8 cellular contexts compared by ENCODE assay signal in the genomic region with DNA sequence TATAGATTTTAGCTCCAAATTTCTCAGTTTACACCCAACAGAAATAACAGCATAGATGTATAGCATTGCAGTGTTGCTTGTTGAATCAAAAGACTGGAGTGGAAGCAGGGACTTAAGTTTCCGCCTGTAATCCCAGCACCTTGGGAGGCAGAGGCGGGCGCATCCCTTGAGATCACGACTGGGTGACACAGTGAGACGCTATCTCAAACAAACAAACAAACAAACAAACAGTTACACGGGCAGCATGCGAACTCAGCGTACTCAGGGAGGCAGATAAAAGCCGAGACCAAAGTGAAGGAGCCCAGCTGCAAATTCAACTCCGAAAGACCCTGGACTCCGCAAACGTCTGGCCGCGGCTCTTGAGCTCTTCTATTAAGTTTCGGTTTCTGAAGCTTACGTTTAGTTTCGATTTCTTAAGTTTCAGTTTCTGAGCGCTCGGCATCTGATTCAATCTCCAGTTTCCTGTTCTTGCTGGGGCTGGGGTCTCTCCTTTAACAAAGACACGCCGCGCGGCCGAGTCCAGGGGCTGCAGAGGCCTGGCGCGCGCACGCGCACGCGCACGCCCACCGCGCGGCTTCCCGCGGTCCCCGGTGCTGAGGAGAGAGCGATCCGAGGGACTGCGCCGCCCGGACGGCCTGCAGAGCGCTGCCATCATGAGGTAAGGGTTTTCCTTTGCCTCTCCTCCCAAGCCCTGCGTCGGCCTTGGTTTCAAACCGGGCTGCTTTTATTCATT. TPM values are rescaled to one million over a fixed set of nuclear protein-coding genes. Genes with fewer than 3 reads are reported as not detected.
DNase-seq lines count a peak whose midpoint lies in the region; ATAC-seq and TF ChIP-seq lines count a peak whose summit lies in the region.

A gene with protein sequence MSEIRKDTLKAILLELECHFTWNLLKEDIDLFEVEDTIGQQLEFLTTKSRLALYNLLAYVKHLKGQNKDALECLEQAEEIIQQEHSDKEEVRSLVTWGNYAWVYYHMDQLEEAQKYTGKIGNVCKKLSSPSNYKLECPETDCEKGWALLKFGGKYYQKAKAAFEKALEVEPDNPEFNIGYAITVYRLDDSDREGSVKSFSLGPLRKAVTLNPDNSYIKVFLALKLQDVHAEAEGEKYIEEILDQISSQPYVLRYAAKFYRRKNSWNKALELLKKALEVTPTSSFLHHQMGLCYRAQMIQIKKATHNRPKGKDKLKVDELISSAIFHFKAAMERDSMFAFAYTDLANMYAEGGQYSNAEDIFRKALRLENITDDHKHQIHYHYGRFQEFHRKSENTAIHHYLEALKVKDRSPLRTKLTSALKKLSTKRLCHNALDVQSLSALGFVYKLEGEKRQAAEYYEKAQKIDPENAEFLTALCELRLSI (plus strand): TSS at position 423 of the 733 bp plus-strand sequence. CDS start 231 bp downstream, at position 654.

- in situ Hi-C loops in Caki2 (cut with HindIII; ENCODE audit: low pct_unique_long_range_greater_than_20kb, low sequenced_read_pairs): no loop called here

- H3K36me3 Mint-ChIP-seq in activated T-helper 2 cell treated with anti-CD3 and anti-CD28 coated beads, Interferon-gamma antibody, Interleukin-2, Interleukin-4, amounts not matched to agents 10 μg/mL and 5 μg/mL and 100 μg/mL, durations not matched to agents 14 hours and 24 hours and 36 hours (ENCODE audit: low read depth): peaks cover 32% of the 10 kb centered on the region
- H3K36me3 Mint-ChIP-seq in naive B cell: peaks cover 0 to 10% of the 10 kb centered on the region in 2 donors
- peaks cover 6% of the 10 kb centered on the region for H3K36me3 Mint-ChIP-seq in stimulated activated memory B cell treated with anti-CD40 and anti-IgM and Interleukin-4, amounts not matched to agents 10 μg/mL and 1 μg/mL and 100 μg/mL, for 72 hours

- TF ChIP-seq CTCF in Peyer's patch (IDR thresholded peaks at IDR 0.05) (peak in 1 of 6 experiments; percentile 1), fibroblast of mammary gland (conservative IDR thresholded peaks at IDR 0.05; ENCODE audit: control insufficient read depth, insufficient read depth, low read depth, low read length) (no peak)

- H3K27me3 Mint-ChIP-seq in activated T-helper 2 cell treated with anti-CD3 and anti-CD28 coated beads, Interferon-gamma antibody, Interleukin-2, Interleukin-4, amounts not matched to agents 10 μg/mL and 5 μg/mL and 100 μg/mL, durations not matched to agents 14 hours and 24 hours and 36 hours (ENCODE audit: low read depth): peaks cover 6% of the 10 kb centered on the region
- no peaks in the 10 kb centered on the region for H3K27me3 Mint-ChIP-seq in naive B cell
- H3K27me3 Mint-ChIP-seq in stimulated activated memory B cell treated with anti-CD40 and anti-IgM and Interleukin-4, amounts not matched to agents 10 μg/mL and 1 μg/mL and 100 μg/mL, for 72 hours: no peaks in the 10 kb centered on the region

- peak within 1 kb of the TSS; percentile 94 to 98 (median 94) for H3K27ac ChIP-seq in Peyer's patch

- no peaks in the 10 kb centered on the region for H3K9me3 ChIP-seq in Peyer's patch

- H3K36me3 ChIP-seq in Peyer's patch: peaks cover 0 to 4% (median 0%) of the 10 kb centered on the region in 3 donors

- H3K27ac Mint-ChIP-seq in activated T-helper 2 cell treated with anti-CD3 and anti-CD28 coated beads, Interferon-gamma antibody, Interleukin-2, Interleukin-4, amounts not matched to agents 10 μg/mL and 5 μg/mL and 100 μg/mL, durations not matched to agents 14 hours and 24 hours and 36 hours: peak within 1 kb of the TSS; percentile 93
- H3K27ac Mint-ChIP-seq in naive B cell: peak within 1 kb of the TSS; percentile 97 to 100 (median 98)
- peak within 1 kb of the TSS; percentile 97 for H3K27ac Mint-ChIP-seq in stimulated activated memory B cell treated with anti-CD40 and anti-IgM and Interleukin-4, amounts not matched to agents 10 μg/mL and 1 μg/mL and 100 μg/mL, for 72 hours

- peak; percentile 30 to 53 for TF ChIP-seq POLR2A in Peyer's patch (IDR thresholded peaks at IDR 0.05)

- peak within 1 kb of the TSS; percentile 57 to 91 (median 77) for H3K4me3 ChIP-seq in Peyer's patch
- H3K4me3 ChIP-seq in fibroblast of mammary gland (ENCODE audit: control insufficient read depth, low read depth, low read length): peak within 1 kb of the TSS; percentile 90

- DNase-seq in Caki2 (ENCODE audit: low read depth): peak; percentile 85
- DNase-seq in HT-29 (ENCODE audit: low spot score): peak; percentile 70
- peak; percentile 62 to 85 (median 84) for DNase-seq in Peyer's patch
- DNase-seq in activated T-helper 2 cell treated with anti-CD3 and anti-CD28 coated beads, Interferon-gamma antibody, Interleukin-2, Interleukin-4, amounts not matched to agents 10 μg/mL and 5 μg/mL and 100 μg/mL, durations not matched to agents 14 hours and 24 hours and 36 hours (ENCODE audit: low spot score): peak; percentile 67
- DNase-seq in fibroblast of mammary gland (ENCODE audit: low read depth): peak; percentile 63
- DNase-seq in naive B cell: peak; percentile 69

- peaks cover 0 to 27% (median 5%) of the 10 kb centered on the region in 4 donors for H3K4me1 ChIP-seq in Peyer's patch

- H3K27me3 ChIP-seq in Peyer's patch: no peaks in the 10 kb centered on the region

- peaks cover 11% of the 10 kb centered on the region for H3K9me3 Mint-ChIP-seq in activated T-helper 2 cell treated with anti-CD3 and anti-CD28 coated beads, Interferon-gamma antibody, Interleukin-2, Interleukin-4, amounts not matched to agents 10 μg/mL and 5 μg/mL and 100 μg/mL, durations not matched to agents 14 hours and 24 hours and 36 hours
- H3K9me3 Mint-ChIP-seq in naive B cell: peaks cover 0 to 3% (median 0%) of the 10 kb centered on the region in 7 donors
- H3K9me3 Mint-ChIP-seq in stimulated activated memory B cell treated with anti-CD40 and anti-IgM and Interleukin-4, amounts not matched to agents 10 μg/mL and 1 μg/mL and 100 μg/mL, for 72 hours: no peaks in the 10 kb centered on the region

- peak within 1 kb of the TSS; percentile 87 for H3K4me3 Mint-ChIP-seq in activated T-helper 2 cell treated with anti-CD3 and anti-CD28 coated beads, Interferon-gamma antibody, Interleukin-2, Interleukin-4, amounts not matched to agents 10 μg/mL and 5 μg/mL and 100 μg/mL, durations not matched to agents 14 hours and 24 hours and 36 hours (ENCODE audit: low read depth)
- peak within 1 kb of the TSS; percentile 93 to 100 (median 96) for H3K4me3 Mint-ChIP-seq in naive B cell
- peak within 1 kb of the TSS; percentile 96 for H3K4me3 Mint-ChIP-seq in stimulated activated memory B cell treated with anti-CD40 and anti-IgM and Interleukin-4, amounts not matched to agents 10 μg/mL and 1 μg/mL and 100 μg/mL, for 72 hours

- ATAC-seq in GM19468 (IDR thresholded peaks at IDR 0.05; ENCODE audit: extremely low read depth, unreplicated experiment) (peak; percentile 38), naive B cell (ENCODE audit: low read depth in 2 of 2) (peak; percentile 71 to 72)
- ATAC-seq in stimulated activated memory B cell treated with anti-CD40 and anti-IgM and Interleukin-4, amounts not matched to agents 10 μg/mL and 1 μg/mL and 100 μg/mL, for 72 hours: peak; percentile 91

- intact Hi-C loops in activated T-helper 2 cell treated with anti-CD3 and anti-CD28 coated beads, Interferon-gamma antibody, Interleukin-2, Interleukin-4, amounts not matched to agents 10 μg/mL and 5 μg/mL and 100 μg/mL, durations not matched to agents 14 hours and 24 hours and 36 hours (cut with micrococcal nuclease): loop anchor here (1.0 to 2.0 kb wide), 2 partner anchors 82 to 230 kb away; partner anchors contain the start of gene PANK1

- peaks cover 40% of the 10 kb centered on the region for H3K4me1 Mint-ChIP-seq in activated T-helper 2 cell treated with anti-CD3 and anti-CD28 coated beads, Interferon-gamma antibody, Interleukin-2, Interleukin-4, amounts not matched to agents 10 μg/mL and 5 μg/mL and 100 μg/mL, durations not matched to agents 14 hours and 24 hours and 36 hours (ENCODE audit: low read depth)
- H3K4me1 Mint-ChIP-seq in naive B cell: peaks cover 31 to 46% (median 35%) of the 10 kb centered on the region in 3 donors
- peaks cover 44% of the 10 kb centered on the region for H3K4me1 Mint-ChIP-seq in stimulated activated memory B cell treated with anti-CD40 and anti-IgM and Interleukin-4, amounts not matched to agents 10 μg/mL and 1 μg/mL and 100 μg/mL, for 72 hours

RNA-seq across cellular contexts. Expression of the gene that starts here (rescaled TPM):
- 7.2 and 16.0 TPM in 2 replicates for total RNA-seq in Caki2 (2014; rRNA removed; shearing (Covaris generic); ENCODE audit: low replicate concordance)
- total RNA-seq in HT-29 (2014; rRNA removed; shearing (Covaris generic)): 3.3 and 6.0 TPM in 2 replicates
- 10 to 100 TPM in 3 of 4 donors, 1 to 10 TPM in 1; 7.2 to 15.6 (median 12.6) TPM for total RNA-seq in Peyer's patch
- 4.4 and 4.8 TPM in 2 replicates for total RNA-seq in activated T-helper 2 cell treated with anti-CD3 and anti-CD28 coated beads, Interferon-gamma antibody, Interleukin-2, Interleukin-4, amounts not matched to agents 10 μg/mL and 5 μg/mL and 100 μg/mL, durations not matched to agents 14 hours and 24 hours and 36 hours
- 10 to 100 TPM; 13.6 to 24.2 (median 21.4) TPM for polyA plus RNA-seq in naive B cell (ENCODE audit: low read depth in 6 of 6)

Comparison
In these comparisons a context has a peak if more than half of its experiments do, and no peak if none do; other contexts are left out.
1. Peak in every context shown above with its lines: DNase-seq, ATAC-seq, H3K4me3 ChIP-seq and H3K27ac ChIP-seq.
2. ATAC-seq: peak in every context shown above with its lines; median percentile 91 in stimulated activated memory B cell treated with anti-CD40 and anti-IgM and Interleukin-4, amounts not matched to agents 10 μg/mL and 1 μg/mL and 100 μg/mL, for 72 hours; 72 in naive B cell; 38 in GM19468.